8 cellular contexts compared by ENCODE assay signal in the genomic region with DNA sequence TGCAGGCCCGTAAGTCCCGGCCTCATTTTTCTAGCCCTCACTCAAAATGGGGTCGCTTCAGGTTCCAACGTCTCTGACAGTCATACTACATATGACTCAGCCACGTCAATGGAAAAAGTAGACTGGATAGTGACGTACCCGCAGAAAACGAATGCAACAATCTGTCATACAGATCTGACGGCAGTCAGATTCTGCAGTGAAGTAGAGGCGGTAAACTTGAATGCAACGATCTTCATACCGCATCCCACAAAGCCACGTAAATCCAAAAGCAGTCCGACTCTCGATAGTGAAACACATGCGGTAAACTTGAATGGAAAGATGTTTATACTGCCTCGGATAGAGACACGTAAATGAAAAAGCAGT. TPM values are rescaled to one million over a fixed set of nuclear protein-coding genes. Genes with fewer than 3 reads are reported as not detected.
DNase-seq lines count a peak whose midpoint lies in the region; ATAC-seq and TF ChIP-seq lines count a peak whose summit lies in the region.

No MANE protein-coding gene starts in this region.

- peak; percentile 31 for ATAC-seq in GM21825 (IDR thresholded peaks at IDR 0.05; ENCODE audit: unreplicated experiment)
- ATAC-seq in left lung, result peak; percentile 32

- H3K9me3 ChIP-seq in WERI-Rb-1 (ENCODE audit: severe bottlenecking), result no peaks in the 10 kb centered on the region
- H3K9me3 ChIP-seq in left lung, result no peaks in the 10 kb centered on the region

- H3K4me3 Mint-ChIP-seq in Calu3 (ENCODE audit: low read depth, unreplicated experiment), result peak overlapping the region; percentile 72

- CTCF ChIA-PET in Calu3 (lab: Charles Lee), result interaction anchor here (0.5 to 2.3 kb wide), 10 partner anchors 8 to 232 kb away, joined by 3 to 16 read pairs (median 5); a partner anchor contains a TSS

- peak overlapping the region; percentile 88 for H3K4me3 ChIP-seq in WERI-Rb-1 (ENCODE audit: low read depth, low read length)
- H3K4me3 ChIP-seq in cardiac fibroblast (replicated peaks in 1 of 2; ENCODE audit: low read depth in 2 of 2, low read length in 2 of 2), result peak overlapping the region; percentile 39 to 49
- H3K4me3 ChIP-seq in left lung, result peak overlapping the region; percentile 7 to 52

- H3K4me1 Mint-ChIP-seq in Calu3 (ENCODE audit: low read depth, unreplicated experiment), result peaks cover 40% of the 10 kb centered on the region

- no peaks in the 10 kb centered on the region for H3K9me3 Mint-ChIP-seq in Calu3 (ENCODE audit: low read depth, unreplicated experiment)

- H3K27ac Mint-ChIP-seq in Calu3 (ENCODE audit: unreplicated experiment), result peak overlapping the region; percentile 100

- TF ChIP-seq CTCF in Calu3 (IDR thresholded peaks at IDR 0.05; ENCODE audit: unreplicated experiment), result no peak
- no peak for TF ChIP-seq CTCF in WERI-Rb-1 (IDR thresholded peaks at IDR 0.05; ENCODE audit: low read depth, low read length)
- TF ChIP-seq CTCF in cardiac fibroblast (IDR thresholded peaks at IDR 0.05; ENCODE audit: low read depth, low read length), result no peak
- TF ChIP-seq CTCF in left lung (IDR thresholded peaks at IDR 0.05), result no peak

- intact Hi-C loops in Calu3 (cut with micrococcal nuclease; ENCODE audit: unreplicated experiment) (loop anchor here (2.0 kb wide), 1 partner anchor 28 kb away; no protein-coding TSS in a partner anchor), left lung (cut with DNase I) (no loop called here)

- peak; percentile 52 for DNase-seq in Calu3
- peak; percentile 91 for DNase-seq in NCI-H1436 (lab: John Stamatoyannopoulos, UW)
- peak; percentile 49 for DNase-seq in WERI-Rb-1
- DNase-seq in cardiac fibroblast (ENCODE audit: low read depth in 2 of 2), result peak; percentile 82 to 94
- no peak for DNase-seq in left lung
- DNase-seq in stimulated activated CD4-positive, alpha-beta T cell treated with anti-CD3 and anti-CD28 coated beads, TNF-alpha, amount 100 ng/mL, for 24 hours (ENCODE audit: low read depth in 3 of 3), result peak; percentile 56 to 76 (median 60)
- no peak for DNase-seq in HT-29 (ENCODE audit: low spot score)

- BruUV-seq in Calu3 (replicated peaks; lab: Mats Ljungman, UMichigan), result no TSS peak

- peaks cover 38% of the 10 kb centered on the region for H3K36me3 Mint-ChIP-seq in Calu3 (ENCODE audit: insufficient read depth, unreplicated experiment)

- peaks cover 13% of the 10 kb centered on the region for H3K27me3 Mint-ChIP-seq in Calu3 (ENCODE audit: unreplicated experiment)

- no peaks in the 10 kb centered on the region for H3K27me3 ChIP-seq in WERI-Rb-1 (ENCODE audit: insufficient read depth, low read depth, severe bottlenecking)
- H3K27me3 ChIP-seq in left lung, result no peaks in the 10 kb centered on the region

- peaks cover 0 to 17% of the 10 kb centered on the region in 2 donors for H3K4me1 ChIP-seq in left lung

- peak overlapping the region; percentile 100 for H3K27ac ChIP-seq in WERI-Rb-1
- peak overlapping the region; percentile 87 to 93 for H3K27ac ChIP-seq in left lung

- H3K36me3 ChIP-seq in WERI-Rb-1, result no peaks in the 10 kb centered on the region
- no peaks in the 10 kb centered on the region for H3K36me3 ChIP-seq in left lung

RNA-seq across cellular contexts. Expression of a gene that starts 38.4 kb away (rescaled TPM):
- total RNA-seq in Calu3 (2022) (3.4 TPM in 2 replicates), left lung (10 to 100 TPM in 1 of 2 donors, 1 to 10 TPM in 1; 9.9 to 13.0 TPM)
- total RNA-seq in HT-29 (2014; rRNA removed; shearing (Covaris generic)), result 2.6 and 2.8 TPM in 2 replicates

Comparison
In these comparisons a context has a peak if more than half of its experiments do, and no peak if none do; other contexts are left out.
1. DNase-seq: peak in Calu3 (single experiment), NCI-H1436 (single experiment), WERI-Rb-1 (single experiment), cardiac fibroblast (2 of 2) and stimulated activated CD4-positive, alpha-beta T cell treated with anti-CD3 and anti-CD28 coated beads, TNF-alpha, amount 100 ng/mL, for 24 hours (3 of 3); none in left lung (0 of 2) and HT-29 (single experiment).
2. H3K4me3 ChIP-seq: peak in every context shown above with its lines; median percentile 88 in WERI-Rb-1; 44 in cardiac fibroblast; 30 in left lung.